1 cellular context compared by ENCODE assay signal in genomic region chr4:37896206-37896605, GRCh38.
TF ChIP-seq lines count a peak whose summit lies in the region.

No MANE protein-coding gene starts in this region.

TF ChIP-seq in GM12878, 131 proteins besides CTCF, POLR2A, EP300 and RAD21 (continued from another document):
- TF ChIP-seq ZNF592 (IDR thresholded peaks at IDR 0.05) (no peak), RELB (IDR thresholded peaks at IDR 0.05; ENCODE audit: low read depth) (peak; percentile 50; the same call in 1 of the 2 replicates), DPF2 (IDR thresholded peaks at IDR 0.05) (peak; percentile 68), SMAD5 (IDR thresholded peaks at IDR 0.05; ENCODE audit: low read depth) (no peak), MTA2 (IDR thresholded peaks at IDR 0.05; ENCODE audit: low read depth) (peak; percentile 14; the same call in 1 of the 2 replicates), ZNF384 (IDR thresholded peaks at IDR 0.05; ENCODE audit: borderline replicate concordance, low read depth, low read length) (no peak), RELA (IDR thresholded peaks at IDR 0.05; ENCODE audit: borderline replicate concordance, partially characterized antibody) (peak; percentile 30), PAX8 (IDR thresholded peaks at IDR 0.05) (no peak), NR2C1 (IDR thresholded peaks at IDR 0.05) (no peak), IRF4 (IDR thresholded peaks at IDR 0.05; ENCODE audit: low read depth, low read length) (peak; percentile 31; the same call in 1 of the 2 replicates), EED (IDR thresholded peaks at IDR 0.05; ENCODE audit: low read depth) (peak; percentile 32; the same call in 1 of the 2 replicates), LARP7 (IDR thresholded peaks at IDR 0.05) (no peak), KAT2A (conservative IDR thresholded peaks at IDR 0.05; ENCODE audit: control insufficient read depth, low read depth, low read length) (no peak), CUX1 (IDR thresholded peaks at IDR 0.05; ENCODE audit: insufficient replicate concordance, low read depth, low read length) (peak; percentile 98), NFIC (IDR thresholded peaks at IDR 0.05; ENCODE audit: low read depth, low read length) (0 out of 2 replicates have a peak, but pooled peaks have one; percentile 33), IKZF2 (IDR thresholded peaks at IDR 0.05) (peak; percentile 53 to 54), BACH1 (IDR thresholded peaks at IDR 0.05; ENCODE audit: borderline replicate concordance) (no peak), ZBED1 (IDR thresholded peaks at IDR 0.05; ENCODE audit: borderline replicate concordance) (no peak), ZSCAN29 (IDR thresholded peaks at IDR 0.05) (no peak), SPI1 (IDR thresholded peaks at IDR 0.05; ENCODE audit: borderline replicate concordance, insufficient read depth, low read depth, low read length) (peak; percentile 39; the same call in 1 of the 2 replicates), JUNB (IDR thresholded peaks at IDR 0.05) (peak; percentile 37; the same call in 1 of the 2 replicates)
